In the genomic region with DNA sequence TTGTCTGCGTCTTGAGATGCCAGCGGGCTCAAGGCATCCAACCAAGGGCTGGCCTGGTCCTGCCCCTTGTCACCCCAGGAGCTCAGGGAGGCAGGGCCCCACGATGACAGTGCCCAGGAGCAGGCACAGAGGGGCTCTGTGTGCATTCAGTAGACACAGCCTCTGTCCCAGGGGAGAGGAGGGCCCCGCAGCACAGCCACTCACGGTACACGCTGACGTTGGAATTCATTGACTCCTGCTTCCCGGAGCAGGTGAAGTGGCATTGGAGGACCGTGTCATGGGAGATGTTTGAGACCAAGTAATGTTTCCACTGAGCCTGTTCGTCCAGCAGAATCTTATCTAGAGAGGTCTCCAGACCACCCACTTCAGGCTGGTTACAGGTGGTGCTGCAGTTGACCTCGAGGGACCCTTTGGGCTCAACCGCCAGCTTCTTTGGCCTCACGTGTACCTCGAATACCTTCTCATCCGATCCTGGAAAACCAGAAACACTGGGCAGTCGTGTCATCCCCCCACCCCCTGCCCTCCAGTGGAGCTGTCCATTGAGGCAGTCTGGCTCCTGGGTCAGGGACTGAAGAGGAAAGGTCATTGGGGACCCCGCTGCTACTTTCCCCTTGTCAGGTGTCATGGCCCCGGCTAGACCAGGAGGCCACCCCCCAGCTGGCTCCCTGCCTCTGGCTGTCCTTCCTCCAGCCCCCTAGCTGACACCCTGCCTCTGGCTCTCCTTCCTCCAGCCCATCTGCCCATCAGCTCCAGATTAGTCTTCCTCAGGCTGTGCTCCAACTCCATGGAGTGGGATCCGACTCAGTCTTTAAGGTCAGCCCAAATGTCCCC, we compare ENCODE assay signal across 1 cellular context.
TF ChIP-seq lines count a peak whose summit lies in the region.

No MANE protein-coding gene starts in this region.

TF ChIP-seq in A549, 52 proteins besides CTCF, POLR2A, EP300 and RAD21 (continued from another document):
- TF ChIP-seq, protein P1, sequence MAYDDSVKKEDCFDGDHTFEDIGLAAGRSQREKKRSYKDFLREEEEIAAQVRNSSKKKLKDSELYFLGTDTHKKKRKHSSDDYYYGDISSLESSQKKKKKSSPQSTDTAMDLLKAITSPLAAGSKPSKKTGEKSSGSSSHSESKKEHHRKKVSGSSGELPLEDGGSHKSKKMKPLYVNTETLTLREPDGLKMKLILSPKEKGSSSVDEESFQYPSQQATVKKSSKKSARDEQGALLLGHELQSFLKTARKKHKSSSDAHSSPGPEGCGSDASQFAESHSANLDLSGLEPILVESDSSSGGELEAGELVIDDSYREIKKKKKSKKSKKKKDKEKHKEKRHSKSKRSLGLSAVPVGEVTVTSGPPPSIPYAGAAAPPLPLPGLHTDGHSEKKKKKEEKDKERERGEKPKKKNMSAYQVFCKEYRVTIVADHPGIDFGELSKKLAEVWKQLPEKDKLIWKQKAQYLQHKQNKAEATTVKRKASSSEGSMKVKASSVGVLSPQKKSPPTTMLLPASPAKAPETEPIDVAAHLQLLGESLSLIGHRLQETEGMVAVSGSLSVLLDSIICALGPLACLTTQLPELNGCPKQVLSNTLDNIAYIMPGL (CRISPR knock-in tag; IDR thresholded peaks at IDR 0.05; ENCODE audit: borderline replicate concordance) = no peak
- TF ChIP-seq KDM5A (IDR thresholded peaks at IDR 0.05) = no peak
- TF ChIP-seq, protein P2, sequence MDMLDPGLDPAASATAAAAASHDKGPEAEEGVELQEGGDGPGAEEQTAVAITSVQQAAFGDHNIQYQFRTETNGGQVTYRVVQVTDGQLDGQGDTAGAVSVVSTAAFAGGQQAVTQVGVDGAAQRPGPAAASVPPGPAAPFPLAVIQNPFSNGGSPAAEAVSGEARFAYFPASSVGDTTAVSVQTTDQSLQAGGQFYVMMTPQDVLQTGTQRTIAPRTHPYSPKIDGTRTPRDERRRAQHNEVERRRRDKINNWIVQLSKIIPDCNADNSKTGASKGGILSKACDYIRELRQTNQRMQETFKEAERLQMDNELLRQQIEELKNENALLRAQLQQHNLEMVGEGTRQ (IDR thresholded peaks at IDR 0.05) = no peak
